ENCODE assay signal across 8 cellular contexts in the genomic region with DNA sequence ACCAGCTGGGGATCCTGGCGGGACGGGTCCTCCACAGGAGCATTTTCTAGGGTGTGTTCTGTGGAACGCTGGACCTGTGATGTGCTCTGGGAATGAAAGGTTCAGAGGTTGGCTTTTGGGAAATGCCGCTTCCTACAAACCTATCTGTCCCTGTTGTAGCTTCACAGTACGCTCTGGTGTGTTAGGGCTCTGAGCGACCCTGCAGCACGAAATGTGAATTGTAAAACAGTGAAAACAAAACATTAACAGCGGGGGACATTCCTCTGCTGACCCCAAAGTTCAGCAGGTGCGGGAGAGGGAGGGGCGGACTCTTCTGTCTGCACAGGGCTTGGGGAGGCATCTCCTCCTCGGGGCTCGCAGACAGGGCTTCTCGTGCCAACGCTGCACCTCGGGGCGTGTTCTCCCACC.
DNase-seq lines count a peak whose midpoint lies in the region; ATAC-seq lines count a peak whose summit lies in the region.

No MANE protein-coding gene starts in this region.

- no peaks in the 10 kb centered on the region for H3K9me3 ChIP-seq in NT2/D1 (ENCODE audit: insufficient read depth, low read length)

- H3K4me1 Mint-ChIP-seq in stimulated activated effector memory CD8-positive, alpha-beta T cell treated with anti-CD3 and anti-CD28 coated beads, Interleukin-12 subunit alpha, Interleukin-12 subunit beta, amount 100 ng/mL, for 72 hours, result peaks cover 5% of the 10 kb centered on the region

- intact Hi-C loops in left ventricle myocardium superior (cut with micrococcal nuclease), result no loop called here

- no peak overlapping the region for H3K9ac ChIP-seq in NT2/D1 (ENCODE audit: insufficient read length, low read depth)

- H3K9me3 Mint-ChIP-seq in stimulated activated effector memory CD8-positive, alpha-beta T cell treated with anti-CD3 and anti-CD28 coated beads, Interleukin-12 subunit alpha, Interleukin-12 subunit beta, amount 100 ng/mL, for 72 hours, result no peaks in the 10 kb centered on the region

- peaks cover 4% of the 10 kb centered on the region for H3K4me1 ChIP-seq in NT2/D1 (ENCODE audit: insufficient read depth, insufficient read length)

- peak; percentile 56 for DNase-seq in DMS53 (lab: John Stamatoyannopoulos, UW)
- no peak for DNase-seq in DMS53 treated with DMSO at 0.1 percent for 48 hours (lab: John Stamatoyannopoulos, UW; ENCODE audit: unreplicated experiment)
- peak; percentile 62 for DNase-seq in NT2/D1 (ENCODE audit: low read depth, low spot score)
- no peak for DNase-seq in left ventricle myocardium superior
- no peak for DNase-seq in stimulated activated effector memory CD8-positive, alpha-beta T cell treated with anti-CD3 and anti-CD28 coated beads, Interleukin-12 subunit alpha, Interleukin-12 subunit beta, amount 100 ng/mL, for 72 hours (ENCODE audit: low spot score in 2 of 2)
- DNase-seq in stimulated activated CD4-positive, alpha-beta T cell treated with anti-CD3 and anti-CD28 coated beads, Interleukin-2, amount 100 ng/mL, for 24 hours, result no peak
- no peak for DNase-seq in hypothalamus (lab: John Stamatoyannopoulos, UW)
- no peak for DNase-seq in stimulated activated CD4-positive, alpha-beta T cell treated with anti-CD3 and anti-CD28 coated beads, Interleukin-12 subunit alpha, Interleukin-12 subunit beta, amount 100 ng/mL, for 4 hours

- peaks cover 60% of the 10 kb centered on the region for H3K27me3 ChIP-seq in NT2/D1 (ENCODE audit: insufficient read depth, insufficient read length)

- H3K27ac Mint-ChIP-seq in stimulated activated effector memory CD8-positive, alpha-beta T cell treated with anti-CD3 and anti-CD28 coated beads, Interleukin-12 subunit alpha, Interleukin-12 subunit beta, amount 100 ng/mL, for 72 hours, result no peak overlapping the region

- no peak overlapping the region for H3K4me3 ChIP-seq in NT2/D1 (ENCODE audit: insufficient read length, low read depth)

- H3K36me3 Mint-ChIP-seq in stimulated activated effector memory CD8-positive, alpha-beta T cell treated with anti-CD3 and anti-CD28 coated beads, Interleukin-12 subunit alpha, Interleukin-12 subunit beta, amount 100 ng/mL, for 72 hours, result no peaks in the 10 kb centered on the region

- no peaks in the 10 kb centered on the region for H3K36me3 ChIP-seq in NT2/D1 (ENCODE audit: insufficient read depth, insufficient read length, low read length)

- H3K4me3 Mint-ChIP-seq in stimulated activated effector memory CD8-positive, alpha-beta T cell treated with anti-CD3 and anti-CD28 coated beads, Interleukin-12 subunit alpha, Interleukin-12 subunit beta, amount 100 ng/mL, for 72 hours, result peak overlapping the region; percentile 64

- ATAC-seq in left ventricle myocardium superior, result peak; percentile 41
- peak; percentile 38 for ATAC-seq in stimulated activated effector memory CD8-positive, alpha-beta T cell treated with anti-CD3 and anti-CD28 coated beads, Interleukin-12 subunit alpha, Interleukin-12 subunit beta, amount 100 ng/mL, for 72 hours

Comparison
In these comparisons a context has a peak if more than half of its experiments do, and no peak if none do; other contexts are left out.
1. DNase-seq: peak in DMS53 (single experiment) and NT2/D1 (single experiment); none in DMS53 treated with DMSO at 0.1 percent for 48 hours (single experiment), left ventricle myocardium superior (single experiment), stimulated activated effector memory CD8-positive, alpha-beta T cell treated with anti-CD3 and anti-CD28 coated beads, Interleukin-12 subunit alpha, Interleukin-12 subunit beta, amount 100 ng/mL, for 72 hours (0 of 2), stimulated activated CD4-positive, alpha-beta T cell treated with anti-CD3 and anti-CD28 coated beads, Interleukin-2, amount 100 ng/mL, for 24 hours (0 of 2), hypothalamus (0 of 51) and stimulated activated CD4-positive, alpha-beta T cell treated with anti-CD3 and anti-CD28 coated beads, Interleukin-12 subunit alpha, Interleukin-12 subunit beta, amount 100 ng/mL, for 4 hours (single experiment).